Comparison of ENCODE assay signal across 10 cellular contexts in genomic region chr16:70692481-70693203, GRCh38. TPM values are rescaled to one million over a fixed set of nuclear protein-coding genes. Genes with fewer than 3 reads are reported as not detected.
DNase-seq lines count a peak whose midpoint lies in the region; ATAC-seq and TF ChIP-seq lines count a peak whose summit lies in the region.
"Had no signal": no experiment of that assay in that cellular context is flagged by ENCODE, and none has a peak within 500 bp of the region (broad histone marks: within the 10 kb centered on the region; RNA-seq: fewer than 3 reads in every experiment).

No MANE protein-coding gene starts in this region.

- intact Hi-C loops in Caco-2 (cut with micrococcal nuclease; ENCODE audit: unreplicated experiment), result no loop called here
- intact Hi-C loops in adrenal gland (cut with DNase I), result no loop called here
- intact Hi-C loops in sciatic nerve (cut with DNase I), result no loop called here

- H3K36me3 Mint-ChIP-seq in Caco-2 (ENCODE audit: insufficient read depth, unreplicated experiment), result peaks cover 29% of the 10 kb centered on the region
- peaks cover 23% of the 10 kb centered on the region for H3K36me3 Mint-ChIP-seq in stimulated activated memory B cell treated with anti-CD40 and anti-IgM and Interleukin-4, amounts not matched to agents 10 μg/mL and 1 μg/mL and 100 μg/mL, for 72 hours

- DNase-seq in Caco-2, result no peak
- no peak for DNase-seq in adrenal gland
- DNase-seq in sciatic nerve (ENCODE audit: low spot score), result no peak
- DNase-seq in anterior cingulate cortex (lab: John Stamatoyannopoulos, UW), result no peak
- DNase-seq in GM03348 (ENCODE audit: low spot score), result no peak
- DNase-seq in activated CD8-positive, alpha-beta memory T cell treated with anti-CD3 and anti-CD28 coated beads for 24 hours, result no peak
- DNase-seq: NCI-H524 treated with DMSO at 0.1 percent for 48 hours had no signal

- no peaks in the 10 kb centered on the region for H3K27me3 ChIP-seq in Caco-2 (replicated peaks; ENCODE audit: control insufficient read depth, insufficient read depth, low read length)
- H3K27me3 ChIP-seq in adrenal gland, result no peaks in the 10 kb centered on the region
- no peaks in the 10 kb centered on the region for H3K27me3 ChIP-seq in layer of hippocampus (ENCODE audit: control insufficient read depth, insufficient read depth, low read length)

- H3K9me3 Mint-ChIP-seq in Caco-2 (ENCODE audit: unreplicated experiment), result no peaks in the 10 kb centered on the region
- H3K9me3 Mint-ChIP-seq in stimulated activated memory B cell treated with anti-CD40 and anti-IgM and Interleukin-4, amounts not matched to agents 10 μg/mL and 1 μg/mL and 100 μg/mL, for 72 hours, result no peaks in the 10 kb centered on the region
- H3K9me3 Mint-ChIP-seq: T-helper 1 cell treated with Interleukin-12 subunit alpha and Interleukin-12 subunit beta and Interleukin-4 antibody, amounts not matched to agents 30 μg/mL and 1 μg/mL, for 36 hours had no signal

- POLR2A ChIA-PET in Caco-2 (lab: Charles Lee), result no interaction called here

- H3K4me3 Mint-ChIP-seq in Caco-2 (ENCODE audit: unreplicated experiment), result no peak overlapping the region
- H3K4me3 Mint-ChIP-seq in stimulated activated memory B cell treated with anti-CD40 and anti-IgM and Interleukin-4, amounts not matched to agents 10 μg/mL and 1 μg/mL and 100 μg/mL, for 72 hours, result no peak overlapping the region
- H3K4me3 Mint-ChIP-seq: T-helper 1 cell treated with Interleukin-12 subunit alpha and Interleukin-12 subunit beta and Interleukin-4 antibody, amounts not matched to agents 30 μg/mL and 1 μg/mL, for 36 hours had no signal

- peaks cover 40% of the 10 kb centered on the region for H3K4me1 Mint-ChIP-seq in Caco-2 (ENCODE audit: low read depth, unreplicated experiment)
- H3K4me1 Mint-ChIP-seq in stimulated activated memory B cell treated with anti-CD40 and anti-IgM and Interleukin-4, amounts not matched to agents 10 μg/mL and 1 μg/mL and 100 μg/mL, for 72 hours, result no peaks in the 10 kb centered on the region

- peak; percentile 0 for ATAC-seq in sciatic nerve
- ATAC-seq in stimulated activated memory B cell treated with anti-CD40 and anti-IgM and Interleukin-4, amounts not matched to agents 10 μg/mL and 1 μg/mL and 100 μg/mL, for 72 hours, result no peak

- no peaks in the 10 kb centered on the region for H3K27me3 Mint-ChIP-seq in Caco-2 (ENCODE audit: insufficient read depth, unreplicated experiment)
- H3K27me3 Mint-ChIP-seq in stimulated activated memory B cell treated with anti-CD40 and anti-IgM and Interleukin-4, amounts not matched to agents 10 μg/mL and 1 μg/mL and 100 μg/mL, for 72 hours, result no peaks in the 10 kb centered on the region

- CTCF ChIA-PET in Caco-2 (lab: Charles Lee), result no interaction called here

- no peak for TF ChIP-seq POLR2A in adrenal gland (IDR thresholded peaks at IDR 0.05)

- H3K36me3 ChIP-seq in Caco-2 (ENCODE audit: control insufficient read depth, insufficient read depth, low read length), result no peaks in the 10 kb centered on the region; the same call in 1 of the 2 replicates
- no peaks in the 10 kb centered on the region for H3K36me3 ChIP-seq in adrenal gland (replicated peaks in 1 of 2)

- H3K4me3 ChIP-seq in Caco-2 (ENCODE audit: low read depth, low read length) (no peak overlapping the region), adrenal gland (no peak overlapping the region)

- peak overlapping the region; percentile 89 for H3K27ac Mint-ChIP-seq in Caco-2 (ENCODE audit: unreplicated experiment)
- H3K27ac Mint-ChIP-seq in stimulated activated memory B cell treated with anti-CD40 and anti-IgM and Interleukin-4, amounts not matched to agents 10 μg/mL and 1 μg/mL and 100 μg/mL, for 72 hours, result no peak overlapping the region
- H3K27ac Mint-ChIP-seq: T-helper 1 cell treated with Interleukin-12 subunit alpha and Interleukin-12 subunit beta and Interleukin-4 antibody, amounts not matched to agents 30 μg/mL and 1 μg/mL, for 36 hours had no signal

- H3K9me3 ChIP-seq in Caco-2 (no peaks in the 10 kb centered on the region), adrenal gland (replicated peaks in 1 of 3) (no peaks in the 10 kb centered on the region)

- H3K27ac ChIP-seq in adrenal gland, result peak overlapping the region; percentile 70 to 96 (median 82)
- peak overlapping the region; percentile 96 for H3K27ac ChIP-seq in layer of hippocampus (ENCODE audit: low read depth, low read length)

- H3K4me1 ChIP-seq in Caco-2, result peaks cover 44% of the 10 kb centered on the region
- peaks cover 35 to 71% of the 10 kb centered on the region in 2 donors for H3K4me1 ChIP-seq in adrenal gland (replicated peaks in 1 of 2)

- TF ChIP-seq CTCF in Caco-2 (IDR thresholded peaks at IDR 0.05; ENCODE audit: insufficient read depth in 1 of 2, low read depth in 1 of 2, low read length in 1 of 2, severe bottlenecking in 1 of 2, unreplicated experiment in 1 of 2), result no peak
- no peak for TF ChIP-seq CTCF in adrenal gland (IDR thresholded peaks at IDR 0.05)

- 79 to 88% (median 81%) methylated on average over 13 to 21 of the region's 21 CpGs for WGBS in adrenal gland, 4 donors

- no TSS peak for BruUV-seq in Caco-2 (replicated peaks; lab: Mats Ljungman, UMichigan)

RNA-seq across cellular contexts. Expression of gene MTSS2, which starts 6.8 kb away (rescaled TPM):
- total RNA-seq in Caco-2 (2022) (45.5 and 64.1 TPM in 2 replicates), adrenal gland (100 to 1,000 TPM in 1 of 8 donors, 10 to 100 TPM in 7; 60.1 to 127 (median 76.2) TPM), sciatic nerve (75.9 TPM)
- polyA plus RNA-seq in adrenal gland, result 100 to 1,000 TPM in 1 of 3 donors, 10 to 100 TPM in 2; 32.4 to 145 (median 39.2) TPM

RNA-seq across cellular contexts. Expression of gene IL34, which starts 46.3 kb away (rescaled TPM):
- 0.49 and 0.50 TPM in 2 replicates for total RNA-seq in Caco-2 (2022)
- 10 to 100 TPM; 16.8 to 62.9 (median 40.3) TPM for total RNA-seq in adrenal gland
- 10 to 100 TPM in 2 of 3 donors, 1 to 10 TPM in 1; 3.2 to 36.5 (median 35.0) TPM for polyA plus RNA-seq in adrenal gland
- total RNA-seq in sciatic nerve, result 64.0 TPM

Comparison
In these comparisons a context has a peak if more than half of its experiments do, and no peak if none do; other contexts are left out.
1. RNA of gene IL34, which starts 46.3 kb away (total RNA-seq): 64.0 TPM in sciatic nerve (single experiment) and 16.8 to 62.9 TPM in adrenal gland; 0.49 to 0.50 TPM in Caco-2; every median in the first group is over 10 times any median in the second.